Comparison of ENCODE assay signal across 14 cellular contexts in the genomic region with DNA sequence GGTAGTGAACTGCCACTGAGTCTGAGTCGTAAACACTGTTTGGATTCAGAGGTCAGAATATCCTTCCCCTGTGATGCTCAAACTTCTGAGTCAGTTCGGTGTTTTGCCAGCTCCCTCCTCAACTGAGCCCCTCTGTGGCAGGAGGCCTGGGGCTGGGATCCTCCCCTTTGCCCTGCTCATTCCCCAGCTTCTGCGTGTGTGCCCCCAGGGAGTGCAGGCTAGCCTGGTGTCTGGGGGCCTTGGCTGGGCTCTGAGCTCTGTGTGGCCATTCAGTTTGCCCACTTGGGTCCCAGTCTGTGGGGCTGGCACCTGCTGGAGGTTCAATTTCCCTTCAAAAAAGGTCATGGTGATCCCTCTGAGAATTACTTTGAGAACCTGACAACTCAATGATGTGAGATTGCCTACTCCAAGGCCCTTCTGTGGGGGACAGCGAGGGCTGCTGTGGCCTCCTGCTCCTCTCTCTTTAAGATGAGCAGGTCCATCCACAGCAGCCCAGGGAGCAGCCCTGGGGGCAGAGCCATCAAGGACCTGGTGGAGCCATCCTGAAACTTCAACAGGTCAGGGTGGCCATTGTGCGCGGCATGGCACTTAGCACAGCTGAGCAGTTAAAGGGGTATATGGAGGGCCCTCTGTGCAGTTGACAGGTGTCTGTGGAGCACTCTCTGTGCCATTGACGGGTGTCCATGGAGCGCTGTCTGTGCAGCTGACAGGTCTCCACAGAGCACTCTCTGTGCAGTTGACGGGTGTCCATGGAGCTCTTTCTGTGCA.
"Had no signal": no experiment of that assay in that cellular context is flagged by ENCODE, and none has a peak within 500 bp of the region (broad histone marks: within the 10 kb centered on the region; RNA-seq: fewer than 3 reads in every experiment).

No MANE protein-coding gene starts in this region.

- H3K9me3 ChIP-seq: colonic mucosa, gastrocnemius medialis, pancreas, thyroid gland had no signal

- H3K27ac Mint-ChIP-seq: activated CD4-positive, alpha-beta memory T cell treated with anti-CD3 and anti-CD28 coated beads for 36 hours; activated naive CD4-positive, alpha-beta T cell treated with anti-CD3 and anti-CD28 coated beads for 36 hours had no signal

- H3K27me3 ChIP-seq: cardiac muscle cell, colonic mucosa, gastrocnemius medialis, pancreas, thyroid gland had no signal

- H3K27ac ChIP-seq: cardiac muscle cell, colonic mucosa, gastrocnemius medialis, pancreas, skin epidermis, thyroid gland had no signal

- ATAC-seq: gastrocnemius medialis, left ventricle myocardium superior, pancreas had no signal

- H3K36me3 Mint-ChIP-seq: activated CD4-positive, alpha-beta memory T cell treated with anti-CD3 and anti-CD28 coated beads for 36 hours had no signal

- H3K4me3 ChIP-seq: cardiac muscle cell, colonic mucosa, gastrocnemius medialis, pancreas, skin epidermis, thyroid gland had no signal

- DNase-seq: activated CD4-positive, alpha-beta memory T cell treated with anti-CD3 and anti-CD28 coated beads for 36 hours; activated CD4-positive, alpha-beta T cell treated with anti-CD3 and anti-CD28 coated beads for 1 hour; activated naive CD4-positive, alpha-beta T cell treated with anti-CD3 and anti-CD28 coated beads for 36 hours; colonic mucosa; effector CD8-positive, alpha-beta T cell; gastrocnemius medialis; kidney; left ventricle myocardium superior; mesenchymal stem cell; pancreas; stimulated activated CD4-positive, alpha-beta T cell treated with anti-CD3 and anti-CD28 coated beads, Interleukin-4, amount 100 ng/mL, for 4 hours; thyroid gland had no signal

- H3K4me1 ChIP-seq: colonic mucosa, gastrocnemius medialis, pancreas, thyroid gland had no signal

- H3K4me3 Mint-ChIP-seq: activated CD4-positive, alpha-beta memory T cell treated with anti-CD3 and anti-CD28 coated beads for 36 hours; activated naive CD4-positive, alpha-beta T cell treated with anti-CD3 and anti-CD28 coated beads for 36 hours had no signal

- FAIRE-seq: kidney, pancreas had no signal

- H3K9me3 Mint-ChIP-seq: activated CD4-positive, alpha-beta memory T cell treated with anti-CD3 and anti-CD28 coated beads for 36 hours; activated naive CD4-positive, alpha-beta T cell treated with anti-CD3 and anti-CD28 coated beads for 36 hours had no signal
